9 cellular contexts compared by ENCODE assay signal in genomic region chr19:5665781-5666513, GRCh38. TPM values are rescaled to one million over a fixed set of nuclear protein-coding genes. Genes with fewer than 3 reads are reported as not detected.
DNase-seq lines count a peak whose midpoint lies in the region; ATAC-seq, FAIRE-seq and TF ChIP-seq lines count a peak whose summit lies in the region.
"Had no signal": no experiment of that assay in that cellular context is flagged by ENCODE, and none has a peak within 500 bp of the region (broad histone marks: within the 10 kb centered on the region; RNA-seq: fewer than 3 reads in every experiment).

No MANE protein-coding gene starts in this region.

- CTCF ChIA-PET in K562 (lab: Yijun Ruan, JAX; ENCODE audit: low intra/inter-chr PET ratio), result no interaction called here

- WGBS in K562 (ENCODE audit: insufficient coverage, low coverage, missing lambda C conversion rate), result 77% methylated on average over 10 of the region's 10 CpGs

- H3K27me3 ChIP-seq in Karpas-422 (ENCODE audit: low read length), result no peaks in the 10 kb centered on the region
- H3K27me3 ChIP-seq in K562 (ENCODE audit: control insufficient read depth in 2 of 2, insufficient read depth in 2 of 2, low read length in 2 of 2), result no peaks in the 10 kb centered on the region
- H3K27me3 ChIP-seq in lower lobe of right lung (ENCODE audit: low read depth), result no peaks in the 10 kb centered on the region

- no peak for TF ChIP-seq POLR2A in K562 (conservative IDR thresholded peaks at IDR 0.05)

- TF ChIP-seq CTCF in K562 (IDR thresholded peaks at IDR 0.05 in 2 of 3, conservative IDR thresholded peaks at IDR 0.05 in 1 of 3; ENCODE audit: insufficient read depth in 2 of 3, low read depth in 1 of 3, low read length in 3 of 3), result peak in 2 of 3 experiments; percentile 23 to 25; a peak in 1 of 6 replicates
- TF ChIP-seq CTCF in lower lobe of right lung (IDR thresholded peaks at IDR 0.05), result no peak

- H3K27ac ChIP-seq in Karpas-422 (ENCODE audit: low read length), result no peak overlapping the region
- H3K27ac ChIP-seq in K562 (ENCODE audit: extremely low read depth, low read depth, low read length), result no peak overlapping the region
- H3K27ac ChIP-seq in lower lobe of right lung, result no peak overlapping the region

- peaks cover 2% of the 10 kb centered on the region for H3K9me1 ChIP-seq in K562 (ENCODE audit: control insufficient read depth, insufficient read depth, low read length)

- ATAC-seq in K562, result peak; percentile 52
- no peak for ATAC-seq in lower lobe of right lung
- ATAC-seq in GM19463 (IDR thresholded peaks at IDR 0.05; ENCODE audit: unreplicated experiment), result no peak
- ATAC-seq in GM19328 (IDR thresholded peaks at IDR 0.05; ENCODE audit: unreplicated experiment), result no peak
- no peak for ATAC-seq in GM21515 (IDR thresholded peaks at IDR 0.05; ENCODE audit: unreplicated experiment)

- DNase-seq in DMS114 treated with DMSO at 0.1 percent for 48 hours (lab: John Stamatoyannopoulos, UW; ENCODE audit: unreplicated experiment) (peak; percentile 3), Karpas-422 (peak; percentile 42), K562 (ENCODE audit: extremely low read depth in 1 of 4, low spot score in 3 of 4) (peak in 2 of 4 experiments; percentile 35 to 41), lower lobe of right lung (peak; percentile 7)
- DNase-seq in stimulated activated CD4-positive, alpha-beta T cell treated with anti-CD3 and anti-CD28 coated beads, Interleukin-4, amount 100 ng/mL, for 24 hours, result no peak
- DNase-seq: MV-4-11 had no signal

- no TSS peak for BruUV-seq in K562 (replicated peaks; lab: Mats Ljungman, UMichigan)

- H3K4me3 ChIP-seq in Karpas-422 (ENCODE audit: low read length), result no peak overlapping the region
- no peak overlapping the region for H3K4me3 ChIP-seq in K562
- H3K4me3 ChIP-seq in lower lobe of right lung, result no peak overlapping the region

- peaks cover 7% of the 10 kb centered on the region; the same call in 1 of the 2 replicates for H3K79me2 ChIP-seq in Karpas-422 (ENCODE audit: low read length)
- no peaks in the 10 kb centered on the region for H3K79me2 ChIP-seq in K562 (ENCODE audit: control insufficient read depth, insufficient read depth, low read length)

- peak; percentile 44 for FAIRE-seq in K562 (lab: Jason Lieb, UNC)

- H3K4me1 ChIP-seq in Karpas-422 (ENCODE audit: low read length), result no peaks in the 10 kb centered on the region
- peaks cover 0 to 9% of the 10 kb centered on the region in 2 experiments; a peak in 2 of 5 replicates for H3K4me1 ChIP-seq in K562 (replicated peaks in 1 of 2; ENCODE audit: control insufficient read depth in 2 of 2, insufficient read depth in 2 of 2, low read length in 2 of 2)
- H3K4me1 ChIP-seq in lower lobe of right lung, result no peaks in the 10 kb centered on the region

- POLR2A ChIA-PET in K562 (lab: Yijun Ruan, JAX), result no interaction called here

- in situ Hi-C loops in K562 (cut with MboI), result no loop called here

- no peaks in the 10 kb centered on the region for H3K9me2 ChIP-seq in Karpas-422 (replicated peaks; ENCODE audit: insufficient read depth, low read length)

- no peak for TF ChIP-seq EP300 in K562 (IDR thresholded peaks at IDR 0.05; ENCODE audit: low read length)

- H3K9ac ChIP-seq in Karpas-422 (ENCODE audit: low read length) (no peak overlapping the region), K562 (ENCODE audit: insufficient read depth in 1 of 2, low read depth in 2 of 2, low read length in 2 of 2) (no peak overlapping the region)

- peaks cover 60% of the 10 kb centered on the region for H3K36me3 ChIP-seq in Karpas-422 (ENCODE audit: insufficient read depth, low read length)
- peaks cover 82% of the 10 kb centered on the region for H3K36me3 ChIP-seq in K562 (ENCODE audit: control insufficient read depth, insufficient read depth, low read length)
- H3K36me3 ChIP-seq in lower lobe of right lung, result peaks cover 92% of the 10 kb centered on the region

- H2AFZ ChIP-seq in Karpas-422 (ENCODE audit: low read length), result no peak overlapping the region
- H2AFZ ChIP-seq in K562 (ENCODE audit: low read depth, low read length), result no peak overlapping the region

- TF ChIP-seq RAD21 in K562 (CRISPR knock-in tag; conservative IDR thresholded peaks at IDR 0.05 in 1 of 2, IDR thresholded peaks at IDR 0.05 in 1 of 2), result no peak

- intact Hi-C loops in K562 (cut with micrococcal nuclease), result no loop called here
- intact Hi-C loops in lower lobe of right lung (cut with DNase I), result no loop called here

- H3K4me2 ChIP-seq in Karpas-422 (ENCODE audit: low read depth, low read length, poor library complexity, severe bottlenecking) (no peak overlapping the region), K562 (ENCODE audit: insufficient read depth, low read length) (no peak overlapping the region)

- peaks cover 10% of the 10 kb centered on the region; the same call in 1 of the 2 replicates for H4K20me1 ChIP-seq in Karpas-422 (ENCODE audit: insufficient read depth, low read depth, low read length)
- no peaks in the 10 kb centered on the region; the same call in 1 of the 2 replicates for H4K20me1 ChIP-seq in K562 (replicated peaks; ENCODE audit: control insufficient read depth, insufficient read depth, low read length)

- H3K9me3 ChIP-seq in Karpas-422 (ENCODE audit: low read length) (no peaks in the 10 kb centered on the region), K562 (replicated peaks; ENCODE audit: control insufficient read depth, insufficient read depth, low read depth, low read length) (no peaks in the 10 kb centered on the region), lower lobe of right lung (no peaks in the 10 kb centered on the region)

RNA-seq across cellular contexts. Expression of gene MICOS13, which starts 14.4 kb away (rescaled TPM):
- total RNA-seq in Karpas-422 (2014; rRNA removed; shearing (Covaris generic); ENCODE audit: low replicate concordance), result 63.4 and 118 TPM in 2 replicates
- 10.1 and 39.6 TPM in 2 replicates for total RNA-seq in K562 (2011; cell fraction: chromatin; rRNA removed; ENCODE audit: low replicate concordance)
- 71.5 and 77.0 TPM in 2 replicates for total RNA-seq in K562 (2011; cell fraction: nucleolus; rRNA removed)
- 30.0 and 32.6 TPM in 2 replicates for total RNA-seq in K562 (2011; cell fraction: nucleoplasm; rRNA removed)
- total RNA-seq in K562 (2014; rRNA removed) (220 and 383 TPM in 2 replicates), K562 (2014; rRNA removed; fragmentation: Illumina TruSeq; extraction: Trizol) (19.1 and 24.6 TPM in 2 replicates), K562 (2015; rRNA removed; fragmentation: Illumina TruSeq; extraction: Trizol) (94.0 and 105 TPM in 2 replicates), K562 (2021) (95.4 and 113 TPM in 2 replicates), lower lobe of right lung (42.7 TPM)
- polyA plus RNA-seq in K562 (2011; rRNA removed) (32.1 and 42.6 TPM in 2 replicates), K562 (2014; fragmentation: Illumina TruSeq; extraction: Trizol) (41.2 and 69.4 TPM in 2 replicates), K562 (2014; fragmentation: Nextera tagmentation; extraction: Ambion mirVana) (10 to 100 TPM; 15.5 to 49.4 TPM), K562 (2014; rRNA removed) (124 and 202 TPM in 2 replicates)
- polyA plus RNA-seq in K562 (2011; cell fraction: cytosol; rRNA removed), result 60.9 and 173 TPM in 2 replicates
- 33.8 and 49.4 TPM in 2 replicates for polyA plus RNA-seq in K562 (2011; cell fraction: nucleus; rRNA removed)
- 68.5 and 125 TPM in 2 replicates for polyA plus RNA-seq in K562 (2012)
- polyA minus RNA-seq in K562 (2011; rRNA and poly(A)+ RNA removed), result 3.6 and 6.3 TPM in 2 replicates
- polyA minus RNA-seq in K562 (2011; cell fraction: cytosol; rRNA and poly(A)+ RNA removed), result 17.7 and 22.1 TPM in 2 replicates
- 17.0 and 19.5 TPM in 2 replicates for polyA minus RNA-seq in K562 (2011; cell fraction: nucleus; rRNA and poly(A)+ RNA removed)

RNA-seq across cellular contexts. Expression of gene HSD11B1L, which starts 14.9 kb away (rescaled TPM):
- total RNA-seq in Karpas-422 (2014; rRNA removed; shearing (Covaris generic); ENCODE audit: low replicate concordance), result 6.9 and 9.0 TPM in 2 replicates
- total RNA-seq in K562 (2011; cell fraction: chromatin; rRNA removed; ENCODE audit: low replicate concordance), result 1.9 and 5.4 TPM in 2 replicates
- 5.4 and 5.5 TPM in 2 replicates for total RNA-seq in K562 (2011; cell fraction: nucleolus; rRNA removed)
- 4.8 TPM in 2 replicates for total RNA-seq in K562 (2011; cell fraction: nucleoplasm; rRNA removed)
- total RNA-seq in K562 (2014; rRNA removed) (4.9 and 7.7 TPM in 2 replicates), K562 (2014; rRNA removed; fragmentation: Illumina TruSeq; extraction: Trizol) (1.2 and 1.4 TPM in 2 replicates), K562 (2015; rRNA removed; fragmentation: Illumina TruSeq; extraction: Trizol) (2.0 and 2.3 TPM in 2 replicates), K562 (2021) (3.6 and 4.3 TPM in 2 replicates), lower lobe of right lung (8.6 TPM)
- polyA plus RNA-seq in K562 (2011; rRNA removed) (2.3 and 3.1 TPM in 2 replicates), K562 (2014; fragmentation: Illumina TruSeq; extraction: Trizol) (1.7 and 2.2 TPM in 2 replicates), K562 (2014; fragmentation: Nextera tagmentation; extraction: Ambion mirVana) (under 1 TPM; 0.31 to 0.36 TPM), K562 (2014; rRNA removed) (4.7 and 6.3 TPM in 2 replicates)
- 4.4 and 11.4 TPM in 2 replicates for polyA plus RNA-seq in K562 (2011; cell fraction: cytosol; rRNA removed)
- 7.8 and 11.4 TPM in 2 replicates for polyA plus RNA-seq in K562 (2011; cell fraction: nucleus; rRNA removed)
- polyA plus RNA-seq in K562 (2012), result 3.4 and 7.3 TPM in 2 replicates
- 0.39 and 0.63 TPM in 2 replicates for polyA minus RNA-seq in K562 (2011; rRNA and poly(A)+ RNA removed)
- 2.2 and 2.4 TPM in 2 replicates for polyA minus RNA-seq in K562 (2011; cell fraction: cytosol; rRNA and poly(A)+ RNA removed)
- polyA minus RNA-seq in K562 (2011; cell fraction: nucleus; rRNA and poly(A)+ RNA removed), result 0.56 and 0.94 TPM in 2 replicates

RNA-seq across cellular contexts. Expression of gene RPL36, which starts 24.1 kb away (rescaled TPM):
- 3,189 and 3,229 TPM in 2 replicates for total RNA-seq in Karpas-422 (2014; rRNA removed; shearing (Covaris generic); ENCODE audit: low replicate concordance)
- 84.7 and 180 TPM in 2 replicates for total RNA-seq in K562 (2011; cell fraction: chromatin; rRNA removed; ENCODE audit: low replicate concordance)
- total RNA-seq in K562 (2011; cell fraction: nucleolus; rRNA removed), result 420 and 494 TPM in 2 replicates
- 317 and 516 TPM in 2 replicates for total RNA-seq in K562 (2011; cell fraction: nucleoplasm; rRNA removed)
- total RNA-seq in K562 (2014; rRNA removed) (2,132 and 2,298 TPM in 2 replicates), K562 (2014; rRNA removed; fragmentation: Illumina TruSeq; extraction: Trizol) (392 and 590 TPM in 2 replicates), K562 (2015; rRNA removed; fragmentation: Illumina TruSeq; extraction: Trizol) (1,406 and 1,507 TPM in 2 replicates), K562 (2021) (1,327 and 1,377 TPM in 2 replicates), lower lobe of right lung (566 TPM)
- polyA plus RNA-seq in K562 (2011; rRNA removed) (695 and 1,029 TPM in 2 replicates), K562 (2014; fragmentation: Illumina TruSeq; extraction: Trizol) (350 and 728 TPM in 2 replicates), K562 (2014; fragmentation: Nextera tagmentation; extraction: Ambion mirVana) (1,000 to 10,000 TPM; 3,132 to 3,412 TPM), K562 (2014; rRNA removed) (1,530 and 1,653 TPM in 2 replicates)
- 629 and 993 TPM in 2 replicates for polyA plus RNA-seq in K562 (2011; cell fraction: cytosol; rRNA removed)
- polyA plus RNA-seq in K562 (2011; cell fraction: nucleus; rRNA removed), result 639 and 683 TPM in 2 replicates
- 2,027 and 2,339 TPM in 2 replicates for polyA plus RNA-seq in K562 (2012)
- polyA minus RNA-seq in K562 (2011; rRNA and poly(A)+ RNA removed), result 132 and 161 TPM in 2 replicates
- 779 and 953 TPM in 2 replicates for polyA minus RNA-seq in K562 (2011; cell fraction: cytosol; rRNA and poly(A)+ RNA removed)
- polyA minus RNA-seq in K562 (2011; cell fraction: nucleus; rRNA and poly(A)+ RNA removed), result 134 and 203 TPM in 2 replicates

RNA-seq across cellular contexts. Expression of gene SAFB, which starts 43.1 kb away (rescaled TPM):
- 53.0 and 92.9 TPM in 2 replicates for total RNA-seq in Karpas-422 (2014; rRNA removed; shearing (Covaris generic); ENCODE audit: low replicate concordance)
- total RNA-seq in K562 (2011; cell fraction: chromatin; rRNA removed; ENCODE audit: low replicate concordance), result 319 and 366 TPM in 2 replicates
- total RNA-seq in K562 (2011; cell fraction: nucleolus; rRNA removed), result 147 and 156 TPM in 2 replicates
- 205 and 219 TPM in 2 replicates for total RNA-seq in K562 (2011; cell fraction: nucleoplasm; rRNA removed)
- total RNA-seq in K562 (2014; rRNA removed) (93.3 and 124 TPM in 2 replicates), K562 (2014; rRNA removed; fragmentation: Illumina TruSeq; extraction: Trizol) (62.5 and 67.0 TPM in 2 replicates), K562 (2015; rRNA removed; fragmentation: Illumina TruSeq; extraction: Trizol) (83.1 and 84.6 TPM in 2 replicates), K562 (2021) (122 and 151 TPM in 2 replicates), lower lobe of right lung (87.1 TPM)
- polyA plus RNA-seq in K562 (2011; rRNA removed) (37.6 and 39.2 TPM in 2 replicates), K562 (2014; fragmentation: Illumina TruSeq; extraction: Trizol) (87.3 and 93.8 TPM in 2 replicates), K562 (2014; fragmentation: Nextera tagmentation; extraction: Ambion mirVana) (1 to 10 TPM; 1.1 to 1.8 TPM), K562 (2014; rRNA removed) (124 and 127 TPM in 2 replicates)
- polyA plus RNA-seq in K562 (2011; cell fraction: cytosol; rRNA removed), result 39.3 and 75.4 TPM in 2 replicates
- 116 and 141 TPM in 2 replicates for polyA plus RNA-seq in K562 (2011; cell fraction: nucleus; rRNA removed)
- 59.6 and 99.1 TPM in 2 replicates for polyA plus RNA-seq in K562 (2012)
- polyA minus RNA-seq in K562 (2011; rRNA and poly(A)+ RNA removed), result 66.5 and 72.2 TPM in 2 replicates
- 43.8 and 74.9 TPM in 2 replicates for polyA minus RNA-seq in K562 (2011; cell fraction: cytosol; rRNA and poly(A)+ RNA removed)
- 75.3 and 109 TPM in 2 replicates for polyA minus RNA-seq in K562 (2011; cell fraction: nucleus; rRNA and poly(A)+ RNA removed)

RNA-seq across cellular contexts. Expression of gene SAFB2, which starts 43.4 kb away (rescaled TPM):
- total RNA-seq in Karpas-422 (2014; rRNA removed; shearing (Covaris generic); ENCODE audit: low replicate concordance), result 40.3 and 52.7 TPM in 2 replicates
- total RNA-seq in K562 (2011; cell fraction: chromatin; rRNA removed; ENCODE audit: low replicate concordance), result 394 and 516 TPM in 2 replicates
- total RNA-seq in K562 (2011; cell fraction: nucleolus; rRNA removed), result 127 TPM in 2 replicates
- 218 and 238 TPM in 2 replicates for total RNA-seq in K562 (2011; cell fraction: nucleoplasm; rRNA removed)
- total RNA-seq in K562 (2014; rRNA removed), result 56.1 and 74.0 TPM in 2 replicates
- 45.7 and 45.8 TPM in 2 replicates for total RNA-seq in K562 (2014; rRNA removed; fragmentation: Illumina TruSeq; extraction: Trizol)
- total RNA-seq in K562 (2015; rRNA removed; fragmentation: Illumina TruSeq; extraction: Trizol), result 45.6 and 47.3 TPM in 2 replicates
- 91.5 and 103 TPM in 2 replicates for total RNA-seq in K562 (2021)
- polyA plus RNA-seq in K562 (2011; rRNA removed), result 21.2 and 31.1 TPM in 2 replicates
- 10.8 and 27.9 TPM in 2 replicates for polyA plus RNA-seq in K562 (2011; cell fraction: cytosol; rRNA removed)
- 159 and 167 TPM in 2 replicates for polyA plus RNA-seq in K562 (2011; cell fraction: nucleus; rRNA removed)
- 33.0 and 49.7 TPM in 2 replicates for polyA plus RNA-seq in K562 (2012)
- 42.3 and 54.8 TPM in 2 replicates for polyA plus RNA-seq in K562 (2014; fragmentation: Illumina TruSeq; extraction: Trizol)
- 1 to 10 TPM; 4.5 to 6.9 TPM for polyA plus RNA-seq in K562 (2014; fragmentation: Nextera tagmentation; extraction: Ambion mirVana)
- polyA plus RNA-seq in K562 (2014; rRNA removed), result 63.2 and 65.0 TPM in 2 replicates
- polyA minus RNA-seq in K562 (2011; rRNA and poly(A)+ RNA removed), result 59.2 and 75.0 TPM in 2 replicates
- 28.9 and 29.3 TPM in 2 replicates for polyA minus RNA-seq in K562 (2011; cell fraction: cytosol; rRNA and poly(A)+ RNA removed)
- 56.3 and 123 TPM in 2 replicates for polyA minus RNA-seq in K562 (2011; cell fraction: nucleus; rRNA and poly(A)+ RNA removed)
- total RNA-seq in lower lobe of right lung, result 81.8 TPM
